ENCODE assay signal across 15 cellular contexts in the genomic region with DNA sequence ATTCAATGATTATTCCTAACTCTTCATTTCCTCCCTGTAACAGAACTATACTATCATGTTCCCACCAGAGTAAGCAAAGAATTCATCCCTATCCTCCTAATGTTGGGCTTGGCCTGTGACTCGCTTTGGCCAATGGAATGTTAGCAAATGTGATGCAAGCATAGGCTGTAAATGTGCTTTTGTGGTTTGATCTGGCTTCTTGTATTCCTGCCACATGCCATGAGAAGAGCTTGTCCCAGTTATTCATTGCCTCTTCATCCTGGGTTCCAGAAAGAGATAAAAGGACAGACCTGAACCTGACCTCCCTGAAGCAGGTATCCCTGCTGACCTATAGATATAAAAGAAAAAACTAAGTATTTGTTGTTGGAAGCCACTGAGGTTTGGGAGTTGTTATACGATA. TPM values are rescaled to one million over a fixed set of nuclear protein-coding genes. Genes with fewer than 3 reads are reported as not detected.
DNase-seq lines count a peak whose midpoint lies in the region; ATAC-seq and TF ChIP-seq lines count a peak whose summit lies in the region.
"Had no signal": no experiment of that assay in that cellular context is flagged by ENCODE, and none has a peak within 500 bp of the region (broad histone marks: within the 10 kb centered on the region; RNA-seq: fewer than 3 reads in every experiment).

No MANE protein-coding gene starts in this region.

- TF ChIP-seq EP300 in stomach (IDR thresholded peaks at IDR 0.05), result no peak

- no peak for TF ChIP-seq POLR2A in stomach (IDR thresholded peaks at IDR 0.05)

- intact Hi-C loops in stomach (cut with DNase I; ENCODE audit: low total_unique reads), result no loop called here

- H3K9me3 ChIP-seq in stomach, result no peaks in the 10 kb centered on the region

- no peak overlapping the region for H3K27ac ChIP-seq in stomach
- H3K27ac ChIP-seq: HL-60 had no signal

- no peaks in the 10 kb centered on the region for H3K9me3 Mint-ChIP-seq in natural killer cell treated with Interleukin-12 subunit alpha and Interleukin-12 subunit beta and Interleukin-15 and Interleukin-18, amount 100 ng/mL, for 72 hours
- H3K9me3 Mint-ChIP-seq: naive thymus-derived CD8-positive, alpha-beta T cell; type B pancreatic cell had no signal

- H3K4me3 ChIP-seq in choroid plexus epithelial cell (ENCODE audit: low read depth, low read length) (no peak overlapping the region), stomach (no peak overlapping the region)

- DNase-seq in EH (ENCODE audit: low read depth), result peak; percentile 95
- peak; percentile 51 for DNase-seq in NCI-H146 treated with DMSO at 0.1 percent for 48 hours (lab: John Stamatoyannopoulos, UW; ENCODE audit: unreplicated experiment)
- DNase-seq in choroid plexus epithelial cell (ENCODE audit: low read depth), result peak; percentile 86
- no peak for DNase-seq in natural killer cell treated with Interleukin-12 subunit alpha and Interleukin-12 subunit beta and Interleukin-15 and Interleukin-18, amount 100 ng/mL, for 72 hours (ENCODE audit: low spot score)
- no peak for DNase-seq in stomach
- DNase-seq in germinal center (ENCODE audit: low spot score), result no peak
- DNase-seq in omental fat pad (ENCODE audit: low spot score), result no peak
- DNase-seq: DND-41; hippocampal formation; naive thymus-derived CD8-positive, alpha-beta T cell; NCI-H1930; stimulated activated CD4-positive, alpha-beta T cell treated with anti-CD3 and anti-CD28 coated beads, Interleukin-4, amount 100 ng/mL, for 1 hour had no signal

- H3K4me1 ChIP-seq in stomach, result peaks cover 14 to 29% (median 18%) of the 10 kb centered on the region in 4 donors

- WGBS in stomach, 5 donors, result 71 to 85% (median 82%) methylated on average over 2 of the region's 2 CpGs

- peak overlapping the region; percentile 72 to 86 for H3K27ac Mint-ChIP-seq in natural killer cell treated with Interleukin-12 subunit alpha and Interleukin-12 subunit beta and Interleukin-15 and Interleukin-18, amount 100 ng/mL, for 72 hours
- H3K27ac Mint-ChIP-seq: type B pancreatic cell had no signal

- peak overlapping the region; percentile 67 for H3K4me3 Mint-ChIP-seq in natural killer cell treated with Interleukin-12 subunit alpha and Interleukin-12 subunit beta and Interleukin-15 and Interleukin-18, amount 100 ng/mL, for 72 hours
- H3K4me3 Mint-ChIP-seq: type B pancreatic cell had no signal

- H3K4me1 Mint-ChIP-seq in natural killer cell treated with Interleukin-12 subunit alpha and Interleukin-12 subunit beta and Interleukin-15 and Interleukin-18, amount 100 ng/mL, for 72 hours (ENCODE audit: low read depth in 2 of 2), result peaks cover 73 to 80% of the 10 kb centered on the region in 2 donors

- TF ChIP-seq CTCF in choroid plexus epithelial cell (conservative IDR thresholded peaks at IDR 0.05; ENCODE audit: low read depth, low read length) (no peak), stomach (IDR thresholded peaks at IDR 0.05) (no peak), omental fat pad (IDR thresholded peaks at IDR 0.05) (no peak)

- H3K27me3 Mint-ChIP-seq in natural killer cell treated with Interleukin-12 subunit alpha and Interleukin-12 subunit beta and Interleukin-15 and Interleukin-18, amount 100 ng/mL, for 72 hours, result no peaks in the 10 kb centered on the region
- H3K27me3 Mint-ChIP-seq: naive thymus-derived CD8-positive, alpha-beta T cell; type B pancreatic cell had no signal

- H3K36me3 ChIP-seq in stomach, result no peaks in the 10 kb centered on the region

- ATAC-seq in natural killer cell treated with Interleukin-12 subunit alpha and Interleukin-12 subunit beta and Interleukin-15 and Interleukin-18, amount 100 ng/mL, for 72 hours, result no peak
- ATAC-seq in omental fat pad (ENCODE audit: low FRiP score), result no peak
- no peak for ATAC-seq in GM18873 (IDR thresholded peaks at IDR 0.05; ENCODE audit: low FRiP score, unreplicated experiment)
- ATAC-seq: naive thymus-derived CD8-positive, alpha-beta T cell had no signal

- H3K27me3 ChIP-seq in stomach, result no peaks in the 10 kb centered on the region

- H3K36me3 Mint-ChIP-seq in natural killer cell treated with Interleukin-12 subunit alpha and Interleukin-12 subunit beta and Interleukin-15 and Interleukin-18, amount 100 ng/mL, for 72 hours, result peaks cover 5% of the 10 kb centered on the region
- H3K36me3 Mint-ChIP-seq: type B pancreatic cell had no signal

RNA-seq across cellular contexts. Expression of gene SYTL2, which starts 51.0 kb away (rescaled TPM):
- total RNA-seq in natural killer cell treated with Interleukin-12 subunit alpha and Interleukin-12 subunit beta and Interleukin-15 and Interleukin-18, amount 100 ng/mL, for 72 hours, result 10 to 100 TPM; 68.8 to 74.8 TPM
- total RNA-seq in stomach, result 100 to 1,000 TPM; 151 to 391 (median 255) TPM
- 10 to 100 TPM in 2 of 3 donors, 1 to 10 TPM in 1; 5.4 to 86.1 (median 11.4) TPM for polyA plus RNA-seq in stomach
- total RNA-seq in omental fat pad, result 10 to 100 TPM; 14.3 to 33.9 (median 17.8) TPM

Comparison
In these comparisons a context has a peak if more than half of its experiments do, and no peak if none do; other contexts are left out.
1. DNase-seq: peak in EH (single experiment), NCI-H146 treated with DMSO at 0.1 percent for 48 hours (single experiment) and choroid plexus epithelial cell (single experiment); none in natural killer cell treated with Interleukin-12 subunit alpha and Interleukin-12 subunit beta and Interleukin-15 and Interleukin-18, amount 100 ng/mL, for 72 hours (single experiment), stomach (single experiment), germinal center (single experiment) and omental fat pad (single experiment).